In the genomic region with DNA sequence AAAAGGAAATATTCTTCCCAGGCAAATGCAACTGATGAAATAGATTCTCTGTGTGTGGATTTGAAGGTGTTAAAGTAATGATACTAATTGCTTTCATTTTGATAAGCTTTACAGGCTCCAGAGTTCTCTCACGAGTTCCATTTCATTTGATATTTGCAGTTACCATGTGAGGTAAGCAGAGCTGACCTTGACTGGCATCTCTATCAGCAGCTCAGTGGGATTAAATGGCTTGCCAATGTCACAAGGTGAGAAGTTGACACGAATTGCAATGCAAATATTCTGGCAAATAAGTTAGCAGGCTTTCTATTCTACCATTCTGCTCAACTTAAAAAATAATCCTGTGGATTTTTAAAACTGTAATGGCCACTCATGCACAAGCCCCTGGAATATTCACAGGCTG, we compare ENCODE assay signal across 23 cellular contexts.
DNase-seq lines count a peak whose midpoint lies in the region; ATAC-seq, FAIRE-seq and TF ChIP-seq lines count a peak whose summit lies in the region.
"Had no signal": no experiment of that assay in that cellular context is flagged by ENCODE, and none has a peak within 500 bp of the region (broad histone marks: within the 10 kb centered on the region; RNA-seq: fewer than 3 reads in every experiment).

No MANE protein-coding gene starts in this region.

- H3K36me3 ChIP-seq in heart right ventricle (no peaks in the 10 kb centered on the region), pancreas (no peaks in the 10 kb centered on the region), thyroid gland (no peaks in the 10 kb centered on the region), ovary (no peaks in the 10 kb centered on the region)
- H3K36me3 ChIP-seq: MG63, SJSA1 had no signal

- H3K9me3 ChIP-seq in heart right ventricle (no peaks in the 10 kb centered on the region), pancreas (no peaks in the 10 kb centered on the region), thyroid gland (no peaks in the 10 kb centered on the region), ovary (no peaks in the 10 kb centered on the region)
- H3K9me3 ChIP-seq: MG63, SJSA1 had no signal

- DNase-seq in NCI-H526 (lab: John Stamatoyannopoulos, UW) (peak; percentile 17 to 30), NCI-H526 treated with DMSO at 0.1 percent for 48 hours (lab: John Stamatoyannopoulos, UW) (no peak), heart right ventricle (no peak), pancreas (peak in 2 of 6 donors; percentile 18 to 38), thyroid gland (no peak), ovary (no peak)
- DNase-seq: ACHN; C1 segment of cervical spinal cord; CD8-positive, alpha-beta T cell; DMS153; EL; GF-D8; H7; MG63; NCI-H1417; NCI-H1694 treated with DMSO at 0.1 percent for 48 hours; NCI-H446; NCI-H69 had no signal

- peak; percentile 27; the same call in 1 of the 2 replicates for TF ChIP-seq POLR2A in Raji (IDR thresholded peaks at IDR 0.05; ENCODE audit: insufficient read depth, low read depth, low read length)
- no peak for TF ChIP-seq POLR2A in thyroid gland (IDR thresholded peaks at IDR 0.05)
- no peak for TF ChIP-seq POLR2A in ovary (IDR thresholded peaks at IDR 0.05)

- peak overlapping the region in 8 of 10 donors; percentile 44 to 84 (median 80) for H3K27ac ChIP-seq in heart right ventricle
- H3K27ac ChIP-seq in pancreas, result no peak overlapping the region
- no peak overlapping the region for H3K27ac ChIP-seq in thyroid gland
- H3K27ac ChIP-seq in ovary, result no peak overlapping the region
- H3K27ac ChIP-seq: 22Rv1, SJSA1 had no signal

- intact Hi-C loops in heart right ventricle (cut with DNase I), result loop anchor here in 2 of 10 donors (5.0 kb wide), 1 partner anchor 63 kb away; a partner anchor contains a TSS
- intact Hi-C loops in pancreas (cut with DNase I), result no loop called here
- intact Hi-C loops in thyroid gland (cut with DNase I), result no loop called here
- intact Hi-C loops in ovary (cut with DNase I), result no loop called here

- H3K4me3 ChIP-seq in heart right ventricle, result no peak overlapping the region
- H3K4me3 ChIP-seq in pancreas, result no peak overlapping the region
- H3K4me3 ChIP-seq in thyroid gland (replicated peaks in 1 of 3), result no peak overlapping the region
- no peak overlapping the region for H3K4me3 ChIP-seq in ovary
- H3K4me3 ChIP-seq: MG63, SJSA1 had no signal

- H3K27me3 ChIP-seq in heart right ventricle, result no peaks in the 10 kb centered on the region
- H3K27me3 ChIP-seq in pancreas, result no peaks in the 10 kb centered on the region
- H3K27me3 ChIP-seq in thyroid gland, result no peaks in the 10 kb centered on the region
- no peaks in the 10 kb centered on the region for H3K27me3 ChIP-seq in ovary
- H3K27me3 ChIP-seq: MG63, SJSA1 had no signal

- TF ChIP-seq CTCF in heart right ventricle (IDR thresholded peaks at IDR 0.05) (no peak), pancreas (IDR thresholded peaks at IDR 0.05) (no peak), thyroid gland (IDR thresholded peaks at IDR 0.05) (no peak), ovary (IDR thresholded peaks at IDR 0.05) (no peak)

- WGBS in heart right ventricle, 2 donors, result 10 to 11% methylated on average over 2 of the region's 2 CpGs
- 6 to 8% methylated on average over 2 of the region's 2 CpGs for WGBS in pancreas, 2 donors
- 29 to 40% methylated on average over 2 of the region's 2 CpGs for WGBS in thyroid gland, 2 donors
- WGBS in ovary, 3 donors, result 3 to 13% (median 4%) methylated on average over 2 of the region's 2 CpGs

- H3K4me1 ChIP-seq in heart right ventricle (peaks cover 0 to 52% (median 18%) of the 10 kb centered on the region in 9 donors), pancreas (peaks cover 0 to 10% (median 0%) of the 10 kb centered on the region in 3 donors), thyroid gland (no peaks in the 10 kb centered on the region), ovary (ENCODE audit: insufficient read depth) (no peaks in the 10 kb centered on the region)

- ATAC-seq in heart right ventricle (peak in 6 of 8 donors; percentile 64 to 78 (median 71)), pancreas (peak; percentile 66 to 95 (median 83)), HG02852 (IDR thresholded peaks at IDR 0.05; ENCODE audit: unreplicated experiment) (no peak)
- ATAC-seq: CD8-positive, alpha-beta T cell; Panc1 had no signal

- TF ChIP-seq EP300 in ovary (IDR thresholded peaks at IDR 0.05), result no peak

- no peak for FAIRE-seq in pancreas (lab: Jason Lieb, UNC)

Comparison
In these comparisons a context has a peak if more than half of its experiments do, and no peak if none do; other contexts are left out.
1. DNase-seq: peak in NCI-H526 (2 of 2); none in NCI-H526 treated with DMSO at 0.1 percent for 48 hours (single experiment), heart right ventricle (0 of 2), thyroid gland (0 of 2) and ovary (0 of 5).
2. H3K27ac ChIP-seq: peak in heart right ventricle (8 of 10); none in pancreas (0 of 4), thyroid gland (0 of 3) and ovary (0 of 2).